ENCODE assay signal across 31 cellular contexts in the genomic region with DNA sequence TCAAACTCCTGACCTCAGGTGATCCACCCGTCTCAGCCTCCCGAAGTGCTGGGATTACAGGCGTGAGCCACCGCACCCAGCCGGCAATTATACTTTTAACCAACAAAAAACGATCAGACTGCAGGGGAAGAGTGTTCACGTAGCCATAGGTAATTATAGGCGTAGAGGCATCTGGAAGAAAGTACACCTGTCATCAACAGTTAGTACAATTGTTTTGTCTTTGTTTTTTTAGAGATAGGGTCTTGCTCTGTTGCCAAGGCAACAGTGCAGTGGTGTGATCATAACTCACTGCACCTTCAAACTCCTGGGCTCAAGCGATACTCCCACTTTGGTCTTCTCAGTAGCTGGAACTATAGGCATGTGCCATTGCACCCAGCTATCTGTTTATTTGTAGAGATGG.
"Had no signal": no experiment of that assay in that cellular context is flagged by ENCODE, and none has a peak within 500 bp of the region (broad histone marks: within the 10 kb centered on the region; RNA-seq: fewer than 3 reads in every experiment).

No MANE protein-coding gene starts in this region.

- H3K36me3 ChIP-seq: adrenal gland, gastroesophageal sphincter, upper lobe of right lung had no signal

- H3K9me3 Mint-ChIP-seq: activated naive CD8-positive, alpha-beta T cell treated with anti-CD3 and anti-CD28 coated beads for 36 hours; neural crest cell; stimulated activated memory B cell treated with anti-CD40 and anti-IgM and Interleukin-4, amounts not matched to agents 10 μg/mL and 1 μg/mL and 100 μg/mL, for 72 hours; stimulated activated naive CD8-positive, alpha-beta T cell treated with anti-CD3 and anti-CD28 coated beads, Interleukin-15, amount 100 ng/mL, for 72 hours had no signal

- DNase-seq: activated CD4-positive, alpha-beta T cell treated with anti-CD3 and anti-CD28 coated beads, Interleukin-2, amount 50 U/mL, for 1 hour; activated CD8-positive, alpha-beta T cell treated with anti-CD3 and anti-CD28 coated beads, Interleukin-2, amount 10 ng/mL, durations not matched to agents 7 days and 5 days; activated effector memory CD4-positive, alpha-beta T cell treated with Interleukin-2 at 50 U/mL for 16 hours; activated naive CD4-positive, alpha-beta T cell treated with Interleukin-2 at 50 U/mL for 16 hours; activated naive CD8-positive, alpha-beta T cell treated with anti-CD3 and anti-CD28 coated beads for 36 hours; aorta; body of pancreas; cerebellar nuclear complex; cortex of kidney; left cardiac atrium; midbrain; naive thymus-derived CD4-positive, alpha-beta T cell; nucleus accumbens; psoas muscle; stimulated activated CD4-positive, alpha-beta T cell treated with anti-CD3 and anti-CD28 coated beads, Interleukin-1b, Interleukin-23, amount 100 ng/mL, for 48 hours; stimulated activated CD4-positive, alpha-beta T cell treated with anti-CD3 and anti-CD28 coated beads, Interleukin-4, amount 100 ng/mL, for 4 hours; stimulated activated CD8-positive, alpha-beta memory T cell treated with anti-CD3 and anti-CD28 coated beads, Interleukin-4, amount 100 ng/mL, for 48 hours; stimulated activated naive CD8-positive, alpha-beta T cell treated with anti-CD3 and anti-CD28 coated beads, Interleukin-15, amount 100 ng/mL, for 72 hours; substantia nigra; T-helper 17 cell; T1000; upper lobe of right lung had no signal

- H3K4me3 ChIP-seq: adrenal gland, body of pancreas, gastroesophageal sphincter, hepatocyte, psoas muscle, smooth muscle cell, upper lobe of right lung had no signal

- H3K4me1 ChIP-seq: parathyroid adenoma had no signal

- H3K27ac Mint-ChIP-seq: activated CD8-positive, alpha-beta T cell treated with anti-CD3 and anti-CD28 coated beads, Interleukin-2, amount 10 ng/mL, durations not matched to agents 7 days and 5 days; activated naive CD8-positive, alpha-beta T cell treated with anti-CD3 and anti-CD28 coated beads for 36 hours; stimulated activated memory B cell treated with anti-CD40 and anti-IgM and Interleukin-4, amounts not matched to agents 10 μg/mL and 1 μg/mL and 100 μg/mL, for 72 hours; stimulated activated naive CD8-positive, alpha-beta T cell treated with anti-CD3 and anti-CD28 coated beads, Interleukin-15, amount 100 ng/mL, for 72 hours; T-helper 17 cell had no signal

- H3K27me3 Mint-ChIP-seq: activated naive CD8-positive, alpha-beta T cell treated with anti-CD3 and anti-CD28 coated beads for 36 hours; naive thymus-derived CD4-positive, alpha-beta T cell; stimulated activated memory B cell treated with anti-CD40 and anti-IgM and Interleukin-4, amounts not matched to agents 10 μg/mL and 1 μg/mL and 100 μg/mL, for 72 hours; stimulated activated naive CD8-positive, alpha-beta T cell treated with anti-CD3 and anti-CD28 coated beads, Interleukin-15, amount 100 ng/mL, for 72 hours; T-helper 17 cell had no signal

- H3K4me3 Mint-ChIP-seq: activated CD8-positive, alpha-beta T cell treated with anti-CD3 and anti-CD28 coated beads, Interleukin-2, amount 10 ng/mL, durations not matched to agents 7 days and 5 days; activated naive CD8-positive, alpha-beta T cell treated with anti-CD3 and anti-CD28 coated beads for 36 hours; naive thymus-derived CD4-positive, alpha-beta T cell; neural crest cell; stimulated activated memory B cell treated with anti-CD40 and anti-IgM and Interleukin-4, amounts not matched to agents 10 μg/mL and 1 μg/mL and 100 μg/mL, for 72 hours; stimulated activated naive CD8-positive, alpha-beta T cell treated with anti-CD3 and anti-CD28 coated beads, Interleukin-15, amount 100 ng/mL, for 72 hours; T-helper 17 cell had no signal

- H3K27ac ChIP-seq: adrenal gland, body of pancreas, gastroesophageal sphincter, hepatocyte, parathyroid adenoma, psoas muscle, upper lobe of right lung had no signal

- H3K9ac ChIP-seq: parathyroid adenoma had no signal

- H3K27me3 ChIP-seq: adrenal gland, body of pancreas, gastroesophageal sphincter, hepatocyte, upper lobe of right lung had no signal

- H3K4me2 ChIP-seq: hepatocyte, smooth muscle cell had no signal

- H2AFZ ChIP-seq: hepatocyte, parathyroid adenoma had no signal

- FAIRE-seq: endothelial cell of umbilical vein, keratinocyte had no signal

- H3K9me3 ChIP-seq: adrenal gland, body of pancreas, gastroesophageal sphincter, psoas muscle, upper lobe of right lung had no signal
